ENCODE assay signal across 15 cellular contexts in genomic region chr1:56377407-56377806, GRCh38.
"Had no signal": no experiment of that assay in that cellular context is flagged by ENCODE, and none has a peak within 500 bp of the region (broad histone marks: within the 10 kb centered on the region; RNA-seq: fewer than 3 reads in every experiment).

No MANE protein-coding gene starts in this region.

- H3K27ac Mint-ChIP-seq: activated CD4-positive, alpha-beta memory T cell treated with anti-CD3 and anti-CD28 coated beads, Interleukin-2, amount 10 ng/mL, durations not matched to agents 7 days and 5 days; activated CD4-positive, alpha-beta T cell treated with anti-CD3 and anti-CD28 coated beads for 36 hours; activated naive CD8-positive, alpha-beta T cell treated with anti-CD3 and anti-CD28 coated beads for 36 hours; progenitor cell of endocrine pancreas; stimulated activated naive CD8-positive, alpha-beta T cell treated with anti-CD3 and anti-CD28 coated beads, Interleukin-15, amount 100 ng/mL, for 72 hours; T-cell had no signal

- H3K9me3 Mint-ChIP-seq: activated CD4-positive, alpha-beta memory T cell treated with anti-CD3 and anti-CD28 coated beads, Interleukin-2, amount 10 ng/mL, durations not matched to agents 7 days and 5 days; activated naive CD8-positive, alpha-beta T cell treated with anti-CD3 and anti-CD28 coated beads for 36 hours; nephron; stimulated activated naive CD8-positive, alpha-beta T cell treated with anti-CD3 and anti-CD28 coated beads, Interleukin-15, amount 100 ng/mL, for 72 hours; T-cell had no signal

- H3K27ac ChIP-seq: SJCRH30 had no signal

- H3K4me1 ChIP-seq: SJCRH30 had no signal

- H3K4me1 Mint-ChIP-seq: activated CD4-positive, alpha-beta memory T cell treated with anti-CD3 and anti-CD28 coated beads, Interleukin-2, amount 10 ng/mL, durations not matched to agents 7 days and 5 days; activated CD4-positive, alpha-beta T cell treated with anti-CD3 and anti-CD28 coated beads for 36 hours; activated naive CD8-positive, alpha-beta T cell treated with anti-CD3 and anti-CD28 coated beads for 36 hours; T-cell had no signal

- H3K36me3 ChIP-seq: SJCRH30, transverse colon had no signal

- DNase-seq: activated CD4-positive, alpha-beta memory T cell treated with anti-CD3 and anti-CD28 coated beads, Interleukin-2, amount 10 ng/mL, durations not matched to agents 7 days and 5 days; activated CD4-positive, alpha-beta T cell treated with anti-CD3 and anti-CD28 coated beads for 36 hours; activated gamma-delta T cell treated with Interleukin-2 at 50 U/mL for 16 hours; activated naive CD8-positive, alpha-beta T cell treated with anti-CD3 and anti-CD28 coated beads for 36 hours; activated T-cell treated with anti-CD3 and anti-CD28 coated beads, Interleukin-2, amount 50 U/mL, for 48 hours; occipital lobe; SJCRH30; stimulated activated CD4-positive, alpha-beta T cell treated with anti-CD3 and anti-CD28 coated beads, Interleukin-15, amount 100 ng/mL, for 24 hours; stimulated activated CD4-positive, alpha-beta T cell treated with anti-CD3 and anti-CD28 coated beads, Interleukin-4, amount 100 ng/mL, for 4 hours; stimulated activated naive CD8-positive, alpha-beta T cell treated with anti-CD3 and anti-CD28 coated beads, Interleukin-15, amount 100 ng/mL, for 72 hours; T-cell; T1000 had no signal

- H3K27me3 ChIP-seq: SJCRH30, transverse colon had no signal

- H3K9me3 ChIP-seq: SJCRH30, transverse colon had no signal

- H3K4me3 Mint-ChIP-seq: activated CD4-positive, alpha-beta memory T cell treated with anti-CD3 and anti-CD28 coated beads, Interleukin-2, amount 10 ng/mL, durations not matched to agents 7 days and 5 days; activated CD4-positive, alpha-beta T cell treated with anti-CD3 and anti-CD28 coated beads for 36 hours; activated naive CD8-positive, alpha-beta T cell treated with anti-CD3 and anti-CD28 coated beads for 36 hours; stimulated activated naive CD8-positive, alpha-beta T cell treated with anti-CD3 and anti-CD28 coated beads, Interleukin-15, amount 100 ng/mL, for 72 hours; T-cell had no signal

- H3K4me3 ChIP-seq: SJCRH30, transverse colon had no signal

- H3K27me3 Mint-ChIP-seq: activated CD4-positive, alpha-beta memory T cell treated with anti-CD3 and anti-CD28 coated beads, Interleukin-2, amount 10 ng/mL, durations not matched to agents 7 days and 5 days; T-cell had no signal

- H3K36me3 Mint-ChIP-seq: activated naive CD8-positive, alpha-beta T cell treated with anti-CD3 and anti-CD28 coated beads for 36 hours; T-cell had no signal
